ENCODE assay signal across 17 cellular contexts in genomic region chr4:75107703-75108612, GRCh38.
A peak's percentile ranks its signal among the peaks of the same experiment; 100 is the strongest.
DNase-seq lines count a peak whose midpoint lies in the region; ATAC-seq and TF ChIP-seq lines count a peak whose summit lies in the region.
"Had no signal": no experiment of that assay in that cellular context is flagged by ENCODE, and none has a peak within 500 bp of the region (broad histone marks: within the 10 kb centered on the region; RNA-seq: fewer than 3 reads in every experiment).

No MANE protein-coding gene starts in this region.

- no peak for TF ChIP-seq CTCF in MCF 10A (IDR thresholded peaks at IDR 0.05; ENCODE audit: unreplicated experiment)
- TF ChIP-seq CTCF in breast epithelium (IDR thresholded peaks at IDR 0.05), result no peak
- no peak for TF ChIP-seq CTCF in brain (conservative IDR thresholded peaks at IDR 0.05)
- no peak for TF ChIP-seq CTCF in lower lobe of right lung (IDR thresholded peaks at IDR 0.05)

- H3K27me3 Mint-ChIP-seq in MCF 10A (ENCODE audit: insufficient read depth, unreplicated experiment) (no peaks in the 10 kb centered on the region), brain (peaks cover 7% of the 10 kb centered on the region)

- intact Hi-C loops in MCF 10A (cut with micrococcal nuclease) (no loop called here), breast epithelium (cut with DNase I; ENCODE audit: low total_unique reads) (no loop called here), lower lobe of right lung (cut with DNase I) (no loop called here)

- no TSS peak for BruUV-seq in MCF 10A (replicated peaks; lab: Mats Ljungman, UMichigan)

- no peaks in the 10 kb centered on the region for H4K20me1 ChIP-seq in GM23248 (ENCODE audit: insufficient read depth)

- H3K36me3 Mint-ChIP-seq in MCF 10A (ENCODE audit: insufficient read depth, unreplicated experiment) (peaks cover 2% of the 10 kb centered on the region), brain (no peaks in the 10 kb centered on the region)

- H3K36me3 ChIP-seq in breast epithelium (no peaks in the 10 kb centered on the region), lower lobe of right lung (no peaks in the 10 kb centered on the region), GM23248 (ENCODE audit: low read depth) (no peaks in the 10 kb centered on the region)
- H3K36me3 ChIP-seq: thyroid gland had no signal

- ATAC-seq in HG03432 (IDR thresholded peaks at IDR 0.05; ENCODE audit: unreplicated experiment) (peak; percentile 88), GM21825 (IDR thresholded peaks at IDR 0.05; ENCODE audit: unreplicated experiment) (no peak), lower lobe of right lung (no peak)

- no peaks in the 10 kb centered on the region for H3F3A ChIP-seq in GM23248 (ENCODE audit: insufficient read depth)

- H3K4me3 ChIP-seq in breast epithelium, result no peak overlapping the region
- no peak overlapping the region for H3K4me3 ChIP-seq in lower lobe of right lung
- H3K4me3 ChIP-seq in GM23248, result no peak overlapping the region
- H3K4me3 ChIP-seq: hepatocyte, lung, thyroid gland had no signal

- H3K4me3 Mint-ChIP-seq in MCF 10A (ENCODE audit: unreplicated experiment), result no peak overlapping the region
- H3K4me3 Mint-ChIP-seq in brain, result no peak overlapping the region
- H3K4me3 Mint-ChIP-seq: T-helper 2 cell treated with Interferon-gamma antibody and Interleukin-4, amounts not matched to agents 5 μg/mL and 100 μg/mL, for 36 hours had no signal

- H3K27me3 ChIP-seq in breast epithelium, result no peaks in the 10 kb centered on the region
- H3K27me3 ChIP-seq in lower lobe of right lung (ENCODE audit: low read depth), result no peaks in the 10 kb centered on the region
- H3K27me3 ChIP-seq in GM23248 (replicated peaks; ENCODE audit: insufficient read depth), result no peaks in the 10 kb centered on the region
- H3K27me3 ChIP-seq: hepatocyte, thyroid gland had no signal

- no peak overlapping the region for H2AFZ ChIP-seq in GM23248
- H2AFZ ChIP-seq: hepatocyte had no signal

- CTCF ChIA-PET in MCF 10A (lab: Yijun Ruan, JAX), result interaction anchor here (0.6 kb wide), 1 partner anchor 183 kb away, joined by 3 read pairs; no protein-coding TSS in a partner anchor

- H3K9me2 ChIP-seq in GM23248 (ENCODE audit: insufficient read depth), result no peaks in the 10 kb centered on the region

- H3K9me3 ChIP-seq in breast epithelium (no peaks in the 10 kb centered on the region), lower lobe of right lung (no peaks in the 10 kb centered on the region), GM23248 (ENCODE audit: low read depth) (no peaks in the 10 kb centered on the region)
- H3K9me3 ChIP-seq: thyroid gland had no signal

- no peaks in the 10 kb centered on the region for H3K4me1 Mint-ChIP-seq in MCF 10A (ENCODE audit: insufficient read depth, unreplicated experiment)
- H3K4me1 Mint-ChIP-seq in brain, result peaks cover 14% of the 10 kb centered on the region

- H3K9ac ChIP-seq in GM23248, result no peak overlapping the region

- no peak for TF ChIP-seq POLR2A in breast epithelium (IDR thresholded peaks at IDR 0.05)

- no peak overlapping the region for H3K4me2 ChIP-seq in GM23248 (ENCODE audit: unreplicated experiment)
- H3K4me2 ChIP-seq: hepatocyte had no signal

- H3K9me3 Mint-ChIP-seq in MCF 10A (ENCODE audit: unreplicated experiment) (peaks cover 11% of the 10 kb centered on the region), brain (peaks cover 3 to 18% (median 10%) of the 10 kb centered on the region in 5 experiments)

- POLR2A ChIA-PET in MCF 10A (lab: Yijun Ruan, JAX), result no interaction called here

- H3K27ac Mint-ChIP-seq in MCF 10A (ENCODE audit: low read depth, unreplicated experiment), result no peak overlapping the region
- H3K27ac Mint-ChIP-seq in brain, result peak overlapping the region in 3 of 5 experiments; percentile 3 to 26 (median 23)
- H3K27ac Mint-ChIP-seq: T-helper 2 cell treated with Interferon-gamma antibody and Interleukin-4, amounts not matched to agents 5 μg/mL and 100 μg/mL, for 36 hours had no signal

- H3K27ac ChIP-seq in breast epithelium (no peak overlapping the region), lower lobe of right lung (no peak overlapping the region), GM23248 (no peak overlapping the region)
- H3K27ac ChIP-seq: 22Rv1, hepatocyte, thyroid gland had no signal

- no peaks in the 10 kb centered on the region for H3K4me1 ChIP-seq in breast epithelium
- no peaks in the 10 kb centered on the region for H3K4me1 ChIP-seq in lower lobe of right lung
- no peaks in the 10 kb centered on the region for H3K4me1 ChIP-seq in GM23248 (ENCODE audit: insufficient read depth)
- H3K4me1 ChIP-seq: thyroid gland had no signal

- no peaks in the 10 kb centered on the region for H3K79me2 ChIP-seq in GM23248 (ENCODE audit: insufficient read depth)
- H3K79me2 ChIP-seq: hepatocyte had no signal

- DNase-seq in MCF 10A (ENCODE audit: unreplicated experiment) (peak; percentile 17), breast epithelium (ENCODE audit: low spot score in 2 of 2) (no peak), lower lobe of right lung (no peak), GM23248 (no peak)
- no peak for DNase-seq in activated CD8-positive, alpha-beta memory T cell treated with anti-CD3 and anti-CD28 coated beads, Interleukin-2, amount 50 U/mL, for 48 hours
- DNase-seq: activated CD4-positive, alpha-beta T cell treated with anti-CD3 and anti-CD28 coated beads, Interleukin-2, amount 50 U/mL, for 48 hours; central memory CD4-positive, alpha-beta T cell; NCI-H226; nucleus accumbens; thyroid gland had no signal

- in situ Hi-C loops in GM23248 (cut with MboI), result no loop called here
